ENCODE assay signal across 8 cellular contexts in the genomic region with DNA sequence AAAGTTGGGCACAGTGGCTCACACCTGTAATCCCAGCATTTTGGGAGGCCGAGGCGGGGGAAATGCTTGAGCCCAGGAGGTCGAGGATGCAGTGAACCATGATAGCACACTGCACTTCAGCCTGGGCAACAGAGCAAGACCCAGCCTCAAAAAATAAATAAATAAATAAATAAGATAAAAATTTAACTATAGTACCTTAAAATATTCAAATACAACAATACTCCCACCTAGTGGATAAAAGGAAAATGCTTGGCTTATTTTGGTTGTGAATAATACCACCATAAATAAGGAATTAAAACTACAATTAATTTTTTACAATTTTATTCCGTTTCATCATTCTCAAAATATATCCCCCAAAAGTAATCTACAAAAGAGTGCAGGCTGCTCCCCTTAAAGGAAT. TPM values are rescaled to one million over a fixed set of nuclear protein-coding genes. Genes with fewer than 3 reads are reported as not detected.
DNase-seq lines count a peak whose midpoint lies in the region; ATAC-seq and TF ChIP-seq lines count a peak whose summit lies in the region.
"Had no signal": no experiment of that assay in that cellular context is flagged by ENCODE, and none has a peak within 500 bp of the region (broad histone marks: within the 10 kb centered on the region; RNA-seq: fewer than 3 reads in every experiment).

No MANE protein-coding gene starts in this region.

- no peak for ATAC-seq in HG02852 (IDR thresholded peaks at IDR 0.05; ENCODE audit: unreplicated experiment)
- ATAC-seq: stimulated activated memory B cell treated with anti-CD40 and anti-IgM and Interleukin-4, amounts not matched to agents 10 μg/mL and 1 μg/mL and 100 μg/mL, for 72 hours had no signal

- H3K9me2 ChIP-seq in DOHH2 (replicated peaks; ENCODE audit: control insufficient read depth, low read length) = no peaks in the 10 kb centered on the region
- no peaks in the 10 kb centered on the region for H3K9me2 ChIP-seq in Loucy (replicated peaks; ENCODE audit: low read depth, low read length)

- no peaks in the 10 kb centered on the region for H3K27me3 ChIP-seq in DOHH2 (ENCODE audit: control insufficient read depth, low read length)
- H3K27me3 ChIP-seq in Loucy (ENCODE audit: insufficient read depth, low read length, poor library complexity, severe bottlenecking) = no peaks in the 10 kb centered on the region
- H3K27me3 ChIP-seq in colonic mucosa = no peaks in the 10 kb centered on the region
- H3K27me3 ChIP-seq in osteoblast (ENCODE audit: insufficient read depth, low read length) = no peaks in the 10 kb centered on the region

- no peak overlapping the region for H3K4me2 ChIP-seq in DOHH2 (ENCODE audit: low read length)
- H3K4me2 ChIP-seq in Loucy (ENCODE audit: low read depth, low read length, poor library complexity, severe bottlenecking) = peak overlapping the region; percentile 18
- H3K4me2 ChIP-seq in osteoblast (ENCODE audit: insufficient read depth, low read length) = no peak overlapping the region

- DNase-seq in colonic mucosa (no peak), osteoblast (ENCODE audit: insufficient read length, low spot score, missing footprints) (no peak), NCI-H524 treated with DMSO at 0.1 percent for 48 hours (lab: John Stamatoyannopoulos, UW) (no peak), NOMO-1 (lab: John Stamatoyannopoulos, UW; ENCODE audit: unreplicated experiment in 2 of 2) (no peak)

- H3K79me2 ChIP-seq in DOHH2 (ENCODE audit: control insufficient read depth, low read length) (peaks cover 7% of the 10 kb centered on the region), Loucy (ENCODE audit: insufficient read depth, low read length) (peaks cover 52% of the 10 kb centered on the region), osteoblast (ENCODE audit: insufficient read depth, low read length) (peaks cover 17% of the 10 kb centered on the region)

- H3F3A ChIP-seq in DOHH2 (ENCODE audit: control insufficient read depth, insufficient read depth) = no peaks in the 10 kb centered on the region
- H3F3A ChIP-seq in Loucy (ENCODE audit: low read depth) = no peaks in the 10 kb centered on the region

- H3K9ac ChIP-seq in Loucy (ENCODE audit: low read depth, low read length, poor library complexity, severe bottlenecking) (no peak overlapping the region), colonic mucosa (ENCODE audit: low read depth in 2 of 2, low read length in 2 of 2) (no peak overlapping the region)

- H3K9me3 ChIP-seq in DOHH2 (ENCODE audit: control insufficient read depth, insufficient read depth, low read length) (no peaks in the 10 kb centered on the region), Loucy (ENCODE audit: insufficient read depth, low read depth, low read length) (no peaks in the 10 kb centered on the region), colonic mucosa (no peaks in the 10 kb centered on the region), osteoblast (ENCODE audit: low read depth, low read length) (no peaks in the 10 kb centered on the region)

- no peak overlapping the region for H2AFZ ChIP-seq in Loucy (ENCODE audit: low read length)
- no peak overlapping the region for H2AFZ ChIP-seq in osteoblast (ENCODE audit: low read length)

- TF ChIP-seq CTCF in DOHH2 (IDR thresholded peaks at IDR 0.05; ENCODE audit: low read depth, low read length, poor library complexity, severe bottlenecking) (peak; percentile 13), Loucy (conservative IDR thresholded peaks at IDR 0.05; ENCODE audit: low read length) (peak; percentile 46), colonic mucosa (IDR thresholded peaks at IDR 0.05) (peak; percentile 17), osteoblast (IDR thresholded peaks at IDR 0.05; ENCODE audit: extremely low read depth, low read depth, low read length) (peak; percentile 49)

- H3K36me3 ChIP-seq in DOHH2 (ENCODE audit: control insufficient read depth, low read length) = peaks cover 79% of the 10 kb centered on the region
- H3K36me3 ChIP-seq in Loucy (ENCODE audit: insufficient read depth, low read length) = peaks cover 62% of the 10 kb centered on the region
- H3K36me3 ChIP-seq in colonic mucosa = no peaks in the 10 kb centered on the region
- H3K36me3 ChIP-seq in osteoblast (ENCODE audit: insufficient read depth, low read length) = peaks cover 58% of the 10 kb centered on the region

- H4K20me1 ChIP-seq in DOHH2 (ENCODE audit: control insufficient read depth, insufficient read depth, low read depth, low read length) (peaks cover 3% of the 10 kb centered on the region; the same call in 1 of the 2 replicates), Loucy (ENCODE audit: insufficient read depth, low read length, poor library complexity, severe bottlenecking) (peaks cover 24% of the 10 kb centered on the region), osteoblast (ENCODE audit: insufficient read depth, low read length) (no peaks in the 10 kb centered on the region)

- intact Hi-C loops in colonic mucosa (cut with DNase I) = no loop called here

- H3K4me1 ChIP-seq in DOHH2 (ENCODE audit: control insufficient read depth, low read length) = no peaks in the 10 kb centered on the region
- H3K4me1 ChIP-seq in Loucy (ENCODE audit: insufficient read depth, low read length, poor library complexity, severe bottlenecking) = peaks cover 41% of the 10 kb centered on the region
- H3K4me1 ChIP-seq in colonic mucosa = no peaks in the 10 kb centered on the region
- no peaks in the 10 kb centered on the region for H3K4me1 ChIP-seq in osteoblast (ENCODE audit: insufficient read depth, low read length)

- H3K27ac ChIP-seq in DOHH2 (ENCODE audit: low read depth, low read length) (no peak overlapping the region), colonic mucosa (no peak overlapping the region), osteoblast (ENCODE audit: low read depth, low read length) (no peak overlapping the region)

- H3K4me3 ChIP-seq in DOHH2 (ENCODE audit: low read length) = no peak overlapping the region
- no peak overlapping the region for H3K4me3 ChIP-seq in Loucy (ENCODE audit: low read length, poor library complexity, severe bottlenecking)
- H3K4me3 ChIP-seq in colonic mucosa = no peak overlapping the region
- no peak overlapping the region for H3K4me3 ChIP-seq in osteoblast (ENCODE audit: insufficient read depth, low read length)

RNA-seq across cellular contexts. Expression of a gene that starts 8.1 kb away (rescaled TPM):
- total RNA-seq in colonic mucosa (10 to 100 TPM; 41.2 to 78.1 TPM), osteoblast (56.0 and 61.2 TPM in 2 replicates)
